20 cellular contexts compared by ENCODE assay signal in genomic region chr1:55049914-55050278, GRCh38. TPM values are rescaled to one million over a fixed set of nuclear protein-coding genes. Genes with fewer than 3 reads are reported as not detected.
DNase-seq lines count a peak whose midpoint lies in the region; TF ChIP-seq lines count a peak whose summit lies in the region.
"Had no signal": no experiment of that assay in that cellular context is flagged by ENCODE, and none has a peak within 500 bp of the region (broad histone marks: within the 10 kb centered on the region; RNA-seq: fewer than 3 reads in every experiment).

No MANE protein-coding gene starts in this region.

- no peaks in the 10 kb centered on the region for H3K9me3 Mint-ChIP-seq in osteocyte (ENCODE audit: unreplicated experiment)
- H3K9me3 Mint-ChIP-seq: activated T-cell treated with anti-CD3 and anti-CD28 coated beads, Interleukin-2, amount 50 U/mL, for 4 hours; effector memory CD8-positive, alpha-beta T cell; naive B cell; T-cell had no signal

- H3K4me1 Mint-ChIP-seq in osteocyte (ENCODE audit: unreplicated experiment), result peaks cover 13% of the 10 kb centered on the region
- H3K4me1 Mint-ChIP-seq: B cell, naive B cell, T-cell had no signal

- no peaks in the 10 kb centered on the region for H3K9me3 ChIP-seq in HEK293 (ENCODE audit: control insufficient read depth, insufficient read depth, low read depth, low read length)
- H3K9me3 ChIP-seq: sigmoid colon had no signal

- no peaks in the 10 kb centered on the region for H3K36me3 Mint-ChIP-seq in osteocyte (ENCODE audit: unreplicated experiment)
- H3K36me3 Mint-ChIP-seq: naive B cell, T-cell had no signal

- H3K27ac ChIP-seq in HEK293 (ENCODE audit: extremely low read depth, low read depth, low read length), result no peak overlapping the region
- H3K27ac ChIP-seq: sigmoid colon had no signal

- H3K27me3 Mint-ChIP-seq in osteocyte (ENCODE audit: unreplicated experiment), result no peaks in the 10 kb centered on the region

- DNase-seq in NCI-H69 (lab: John Stamatoyannopoulos, UW) (peak; percentile 10), dermis microvascular lymphatic vessel endothelial cell (ENCODE audit: low read depth in 2 of 2) (peak; percentile 78 to 93), lung microvascular endothelial cell (ENCODE audit: low read depth in 2 of 2) (peak; percentile 76 to 83), kidney tubule cell (ENCODE audit: low spot score) (no peak), LoVo (ENCODE audit: low spot score) (no peak), T-helper 9 cell (no peak), osteocyte (ENCODE audit: extremely low spot score, unreplicated experiment) (no peak)
- DNase-seq: activated CD4-positive, alpha-beta T cell treated with anti-CD3 and anti-CD28 coated beads for 48 hours; activated T-cell treated with anti-CD3 and anti-CD28 coated beads, Interleukin-2, amount 50 U/mL, for 4 hours; effector memory CD8-positive, alpha-beta T cell; glutamatergic neuron; naive B cell; NCI-H1436 treated with DMSO at 0.1 percent for 48 hours; sigmoid colon; stimulated activated naive CD4-positive, alpha-beta T cell; T-cell had no signal

- H3K27ac Mint-ChIP-seq in osteocyte (ENCODE audit: unreplicated experiment), result no peak overlapping the region
- H3K27ac Mint-ChIP-seq: B cell; effector memory CD8-positive, alpha-beta T cell; naive B cell; T-cell had no signal

- CTCF ChIA-PET in HEK293 (lab: Yijun Ruan, JAX), result interaction anchor here (0.8 to 1.1 kb wide), 2 partner anchors 28 to 105 kb away, joined by 3 to 4 read pairs; no protein-coding TSS in a partner anchor

- H3K4me3 Mint-ChIP-seq in osteocyte (ENCODE audit: unreplicated experiment), result no peak overlapping the region
- H3K4me3 Mint-ChIP-seq: activated T-cell treated with anti-CD3 and anti-CD28 coated beads, Interleukin-2, amount 50 U/mL, for 4 hours; B cell; effector memory CD8-positive, alpha-beta T cell; naive B cell; T-cell had no signal

- no peak overlapping the region for H3K4me3 ChIP-seq in HEK293 (ENCODE audit: low read depth, low read length)
- H3K4me3 ChIP-seq: sigmoid colon had no signal

- TF ChIP-seq CTCF in HEK293 (tag by site-specific recombination; IDR thresholded peaks at IDR 0.05) (no peak), osteocyte (IDR thresholded peaks at IDR 0.05) (no peak)

- POLR2A ChIA-PET in HEK293 (lab: Yijun Ruan, JAX), result no interaction called here

- H3K36me3 ChIP-seq in HEK293 (ENCODE audit: control insufficient read depth in 2 of 2, insufficient read depth in 1 of 2, low read length in 2 of 2), result no peaks in the 10 kb centered on the region
- H3K36me3 ChIP-seq: sigmoid colon had no signal

- H3K4me1 ChIP-seq in HEK293 (ENCODE audit: control insufficient read depth, insufficient read depth, low read length), result no peaks in the 10 kb centered on the region

TF ChIP-seq in HEK293, 187 proteins besides CTCF, POLR2A, EP300 and RAD21:
- TF ChIP-seq ZNF645 (tag by site-specific recombination; IDR thresholded peaks at IDR 0.05), result no peak
- no peak for TF ChIP-seq ZNF529 (tag by site-specific recombination; IDR thresholded peaks at IDR 0.05; ENCODE audit: insufficient replicate concordance)
- 0 out of 2 replicates have a peak, but pooled peaks have one; percentile 39 for TF ChIP-seq ZNF335 (tag by site-specific recombination; conservative IDR thresholded peaks at IDR 0.05)

RNA-seq across cellular contexts. Expression of gene PCSK9, which starts 10.5 kb away (rescaled TPM):
- under 0.01 and 0.26 TPM in 2 replicates for total RNA-seq in dermis microvascular lymphatic vessel endothelial cell
- total RNA-seq in lung microvascular endothelial cell, result under 0.01 TPM in 1 of 2 replicates, not detected in the other
- total RNA-seq in osteocyte, result 2.2 and 2.3 TPM in 2 replicates
- total RNA-seq: B cell had no signal

RNA-seq across cellular contexts. Expression of gene BSND, which starts 51.2 kb away (rescaled TPM):
- under 0.01 TPM in 1 of 2 replicates, not detected in the other for total RNA-seq in dermis microvascular lymphatic vessel endothelial cell
- not detected in 2 replicates for total RNA-seq in lung microvascular endothelial cell
- not detected in 2 replicates for total RNA-seq in osteocyte
- total RNA-seq: activated T-cell treated with anti-CD3 and anti-CD28 coated beads, Interleukin-2, amount 50 U/mL, for 4 hours; aorta; B cell; kidney epithelial cell; sigmoid colon; T-cell had no signal

Comparison
In these comparisons a context has a peak if more than half of its experiments do, and no peak if none do; other contexts are left out.
1. DNase-seq: peak in NCI-H69 (single experiment), dermis microvascular lymphatic vessel endothelial cell (2 of 2) and lung microvascular endothelial cell (2 of 2); none in kidney tubule cell (single experiment), LoVo (single experiment), T-helper 9 cell (single experiment) and osteocyte (single experiment).